Comparison of ENCODE assay signal across 1 cellular context in genomic region chr1:203481186-203481585, GRCh38.
TF ChIP-seq lines count a peak whose summit lies in the region.

No MANE protein-coding gene starts in this region.

TF ChIP-seq in IMR-90, 13 proteins besides CTCF, POLR2A, EP300 and RAD21 (continued from another document):
- TF ChIP-seq, protein P1, sequence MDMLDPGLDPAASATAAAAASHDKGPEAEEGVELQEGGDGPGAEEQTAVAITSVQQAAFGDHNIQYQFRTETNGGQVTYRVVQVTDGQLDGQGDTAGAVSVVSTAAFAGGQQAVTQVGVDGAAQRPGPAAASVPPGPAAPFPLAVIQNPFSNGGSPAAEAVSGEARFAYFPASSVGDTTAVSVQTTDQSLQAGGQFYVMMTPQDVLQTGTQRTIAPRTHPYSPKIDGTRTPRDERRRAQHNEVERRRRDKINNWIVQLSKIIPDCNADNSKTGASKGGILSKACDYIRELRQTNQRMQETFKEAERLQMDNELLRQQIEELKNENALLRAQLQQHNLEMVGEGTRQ (IDR thresholded peaks at IDR 0.05; ENCODE audit: low read depth, low read length), result no peak
- no peak for TF ChIP-seq CHD1 (IDR thresholded peaks at IDR 0.05; ENCODE audit: low read depth, low read length)
- TF ChIP-seq CEBPB (IDR thresholded peaks at IDR 0.05; ENCODE audit: low read depth, low read length), result no peak
- TF ChIP-seq RCOR1 (IDR thresholded peaks at IDR 0.05; ENCODE audit: insufficient replicate concordance, low read length), result no peak
